Comparison of ENCODE assay signal across 1 cellular context in the genomic region with DNA sequence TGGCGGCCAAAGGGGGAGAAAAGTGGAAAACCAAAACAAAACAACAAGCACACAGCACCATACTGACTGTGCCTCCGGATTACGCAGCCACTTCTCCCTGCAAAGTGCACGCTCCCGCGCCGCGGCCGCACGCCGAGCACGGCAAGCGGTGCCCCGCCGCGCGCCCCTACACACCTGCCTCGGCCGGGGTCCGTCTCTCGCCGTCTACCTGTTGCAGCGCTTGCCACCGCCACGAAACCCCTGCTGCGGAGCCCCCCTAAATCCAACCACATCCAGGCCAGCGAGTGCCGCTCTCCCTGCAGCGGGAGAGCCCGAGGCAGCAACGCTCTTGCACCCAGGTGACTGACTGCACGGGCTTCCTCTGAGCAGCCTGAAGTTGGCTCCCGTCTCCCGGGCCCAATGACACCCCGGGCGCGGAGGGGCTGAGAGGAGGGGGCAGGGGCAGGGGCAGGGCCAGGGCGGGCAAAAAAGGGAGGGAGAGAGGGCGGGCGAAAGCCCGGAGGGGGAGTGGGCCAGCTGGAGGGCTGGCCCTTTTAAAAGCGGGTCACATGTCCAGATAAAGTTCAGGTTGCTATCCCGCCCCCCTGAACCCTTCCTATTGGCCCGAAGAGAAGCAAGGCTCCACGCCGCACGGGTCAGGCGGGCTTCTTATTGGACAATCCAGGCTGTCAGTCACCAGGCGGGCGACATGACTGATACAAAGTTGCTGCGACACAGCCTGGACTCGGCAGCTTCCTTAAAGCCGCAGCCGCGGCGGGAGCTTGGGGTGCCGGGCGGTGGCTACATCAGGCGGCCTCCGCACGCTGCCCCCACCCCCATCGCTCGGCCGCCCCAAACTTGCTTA.
A peak's percentile ranks its signal among the peaks of the same experiment; 100 is the strongest.
TF ChIP-seq lines count a peak whose summit lies in the region.

Gene NR3C2 (minus strand): TSS at position 429 of the 844 bp plus-strand sequence.

TF ChIP-seq in HepG2, 621 proteins besides CTCF, POLR2A, EP300 and RAD21 (continued from another document):
- TF ChIP-seq CAMTA2 (CRISPR knock-in tag; IDR thresholded peaks at IDR 0.05; ENCODE audit: borderline replicate concordance) (peak; percentile 50; the same call in 1 of the 2 replicates), PITX1 (CRISPR knock-in tag; IDR thresholded peaks at IDR 0.05) (0 out of 2 replicates have a peak, but pooled peaks have one; percentile 12), ZNF598 (CRISPR knock-in tag; IDR thresholded peaks at IDR 0.05; ENCODE audit: borderline replicate concordance) (peak; percentile 36; the same call in 1 of the 2 replicates), ZNF383 (CRISPR knock-in tag; IDR thresholded peaks at IDR 0.05; ENCODE audit: borderline replicate concordance) (no peak), ZNF331 (CRISPR knock-in tag; IDR thresholded peaks at IDR 0.05) (no peak), RAD51 (IDR thresholded peaks at IDR 0.05; ENCODE audit: borderline replicate concordance) (0 out of 2 replicates have a peak, but pooled peaks have one; percentile 24), SRF (IDR thresholded peaks at IDR 0.05; ENCODE audit: low read depth, low read length) (no peak), FOXM1 (CRISPR knock-in tag; IDR thresholded peaks at IDR 0.05) (no peak), ZNF547 (CRISPR knock-in tag; IDR thresholded peaks at IDR 0.05) (peak; percentile 70; the same call in 1 of the 2 replicates), ZNF766 (CRISPR knock-in tag; IDR thresholded peaks at IDR 0.05; ENCODE audit: borderline replicate concordance) (0 out of 2 replicates have a peak, but pooled peaks have one; percentile 44), HDAC2 (CRISPR knock-in tag; IDR thresholded peaks at IDR 0.05) (no peak), DRAP1 (CRISPR knock-in tag; IDR thresholded peaks at IDR 0.05) (peak; percentile 94), MAFK (conservative IDR thresholded peaks at IDR 0.05 in 1 of 2, IDR thresholded peaks at IDR 0.05 in 1 of 2; ENCODE audit: low read length in 2 of 2) (no peak), ZFX (CRISPR knock-in tag; IDR thresholded peaks at IDR 0.05; ENCODE audit: low read depth) (peak; percentile 62), ARNT2 (CRISPR knock-in tag; IDR thresholded peaks at IDR 0.05; ENCODE audit: low read depth) (0 out of 2 replicates have a peak, but pooled peaks have one; percentile 21), TARDBP (CRISPR knock-in tag; IDR thresholded peaks at IDR 0.05) (no peak), GATAD2A (CRISPR knock-in tag; IDR thresholded peaks at IDR 0.05) (0 out of 2 replicates have a peak, but pooled peaks have one; percentile 9), BORCS8-MEF2B (CRISPR knock-in tag; IDR thresholded peaks at IDR 0.05) (no peak), ZSCAN25 (CRISPR knock-in tag; IDR thresholded peaks at IDR 0.05) (peak; percentile 62), TFDP1 (CRISPR knock-in tag; IDR thresholded peaks at IDR 0.05; ENCODE audit: borderline replicate concordance) (peak; percentile 18; the same call in 1 of the 2 replicates), TFDP2 (CRISPR knock-in tag; IDR thresholded peaks at IDR 0.05) (no peak), ZNF772 (CRISPR knock-in tag; IDR thresholded peaks at IDR 0.05) (no peak), ZNF777 (CRISPR knock-in tag; IDR thresholded peaks at IDR 0.05) (peak; percentile 52), SAFB2 (CRISPR knock-in tag; IDR thresholded peaks at IDR 0.05; ENCODE audit: borderline replicate concordance, low read depth) (peak; percentile 24; the same call in 1 of the 2 replicates), ZNF577 (CRISPR knock-in tag; IDR thresholded peaks at IDR 0.05; ENCODE audit: borderline replicate concordance, low read depth) (no peak), RFXAP (CRISPR knock-in tag; IDR thresholded peaks at IDR 0.05; ENCODE audit: borderline replicate concordance) (0 out of 2 replicates have a peak, but pooled peaks have one; percentile 43), DMAP1 (CRISPR knock-in tag; IDR thresholded peaks at IDR 0.05) (peak; percentile 30; the same call in 1 of the 2 replicates), ZNF20 (CRISPR knock-in tag; IDR thresholded peaks at IDR 0.05) (no peak), KDM5A (IDR thresholded peaks at IDR 0.05; ENCODE audit: borderline replicate concordance, low read length) (no peak), AHR (CRISPR knock-in tag; IDR thresholded peaks at IDR 0.05) (0 out of 2 replicates have a peak, but pooled peaks have one; percentile 22), POGZ (CRISPR knock-in tag; IDR thresholded peaks at IDR 0.05) (peak; percentile 65), ZEB1 (IDR thresholded peaks at IDR 0.05; ENCODE audit: insufficient replicate concordance, low read depth) (peak; percentile 80), MXI1 (IDR thresholded peaks at IDR 0.05; ENCODE audit: borderline replicate concordance, low read depth, low read length) (peak; percentile 44; the same call in 1 of the 3 replicates), TGIF2 (CRISPR knock-in tag; IDR thresholded peaks at IDR 0.05) (0 out of 2 replicates have a peak, but pooled peaks have one; percentile 0), RFXANK (CRISPR knock-in tag; IDR thresholded peaks at IDR 0.05) (no peak), FOSL1 (CRISPR knock-in tag; IDR thresholded peaks at IDR 0.05; ENCODE audit: borderline replicate concordance) (no peak), ATF1 (CRISPR knock-in tag; IDR thresholded peaks at IDR 0.05) (peak; percentile 68; the same call in 1 of the 2 replicates)
- TF ChIP-seq, protein P1, sequence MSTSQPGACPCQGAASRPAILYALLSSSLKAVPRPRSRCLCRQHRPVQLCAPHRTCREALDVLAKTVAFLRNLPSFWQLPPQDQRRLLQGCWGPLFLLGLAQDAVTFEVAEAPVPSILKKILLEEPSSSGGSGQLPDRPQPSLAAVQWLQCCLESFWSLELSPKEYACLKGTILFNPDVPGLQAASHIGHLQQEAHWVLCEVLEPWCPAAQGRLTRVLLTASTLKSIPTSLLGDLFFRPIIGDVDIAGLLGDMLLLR (CRISPR knock-in tag; IDR thresholded peaks at IDR 0.05), result 0 out of 2 replicates have a peak, but pooled peaks have one; percentile 26
- TF ChIP-seq, protein P2, sequence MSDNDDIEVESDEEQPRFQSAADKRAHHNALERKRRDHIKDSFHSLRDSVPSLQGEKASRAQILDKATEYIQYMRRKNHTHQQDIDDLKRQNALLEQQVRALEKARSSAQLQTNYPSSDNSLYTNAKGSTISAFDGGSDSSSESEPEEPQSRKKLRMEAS (IDR thresholded peaks at IDR 0.05), result peak; percentile 42
- TF ChIP-seq, protein P3, sequence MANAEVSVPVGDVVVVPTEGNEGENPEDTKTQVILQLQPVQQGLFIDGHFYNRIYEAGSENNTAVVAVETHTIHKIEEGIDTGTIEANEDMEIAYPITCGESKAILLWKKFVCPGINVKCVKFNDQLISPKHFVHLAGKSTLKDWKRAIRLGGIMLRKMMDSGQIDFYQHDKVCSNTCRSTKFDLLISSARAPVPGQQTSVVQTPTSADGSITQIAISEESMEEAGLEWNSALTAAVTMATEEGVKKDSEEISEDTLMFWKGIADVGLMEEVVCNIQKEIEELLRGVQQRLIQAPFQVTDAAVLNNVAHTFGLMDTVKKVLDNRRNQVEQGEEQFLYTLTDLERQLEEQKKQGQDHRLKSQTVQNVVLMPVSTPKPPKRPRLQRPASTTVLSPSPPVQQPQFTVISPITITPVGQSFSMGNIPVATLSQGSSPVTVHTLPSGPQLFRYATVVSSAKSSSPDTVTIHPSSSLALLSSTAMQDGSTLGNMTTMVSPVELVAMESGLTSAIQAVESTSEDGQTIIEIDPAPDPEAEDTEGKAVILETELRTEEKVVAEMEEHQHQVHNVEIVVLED (CRISPR knock-in tag; IDR thresholded peaks at IDR 0.05; ENCODE audit: borderline replicate concordance), result peak; percentile 54
- TF ChIP-seq, protein P4, sequence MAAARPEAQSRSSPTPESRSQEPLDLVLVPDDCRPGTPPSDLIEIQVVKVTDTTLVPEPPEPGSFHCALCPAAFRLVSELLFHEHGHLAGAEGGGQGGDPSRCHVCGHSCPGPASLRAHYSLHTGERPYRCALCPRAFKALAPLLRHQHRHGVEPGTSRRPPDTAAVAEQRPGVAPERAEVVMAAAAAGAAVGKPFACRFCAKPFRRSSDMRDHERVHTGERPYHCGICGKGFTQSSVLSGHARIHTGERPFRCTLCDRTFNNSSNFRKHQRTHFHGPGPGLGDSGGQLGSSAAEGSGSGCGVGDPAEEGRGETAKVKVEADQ (CRISPR knock-in tag; IDR thresholded peaks at IDR 0.05; ENCODE audit: borderline replicate concordance), result peak; percentile 68; the same call in 1 of the 2 replicates
- TF ChIP-seq, protein P5, sequence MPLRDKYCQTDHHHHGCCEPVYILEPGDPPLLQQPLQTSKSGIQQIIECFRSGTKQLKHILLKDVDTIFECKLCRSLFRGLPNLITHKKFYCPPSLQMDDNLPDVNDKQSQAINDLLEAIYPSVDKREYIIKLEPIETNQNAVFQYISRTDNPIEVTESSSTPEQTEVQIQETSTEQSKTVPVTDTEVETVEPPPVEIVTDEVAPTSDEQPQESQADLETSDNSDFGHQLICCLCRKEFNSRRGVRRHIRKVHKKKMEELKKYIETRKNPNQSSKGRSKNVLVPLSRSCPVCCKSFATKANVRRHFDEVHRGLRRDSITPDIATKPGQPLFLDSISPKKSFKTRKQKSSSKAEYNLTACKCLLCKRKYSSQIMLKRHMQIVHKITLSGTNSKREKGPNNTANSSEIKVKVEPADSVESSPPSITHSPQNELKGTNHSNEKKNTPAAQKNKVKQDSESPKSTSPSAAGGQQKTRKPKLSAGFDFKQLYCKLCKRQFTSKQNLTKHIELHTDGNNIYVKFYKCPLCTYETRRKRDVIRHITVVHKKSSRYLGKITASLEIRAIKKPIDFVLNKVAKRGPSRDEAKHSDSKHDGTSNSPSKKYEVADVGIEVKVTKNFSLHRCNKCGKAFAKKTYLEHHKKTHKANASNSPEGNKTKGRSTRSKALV (CRISPR knock-in tag; IDR thresholded peaks at IDR 0.05), result 0 out of 2 replicates have a peak, but pooled peaks have one; percentile 4
- TF ChIP-seq, protein P6, sequence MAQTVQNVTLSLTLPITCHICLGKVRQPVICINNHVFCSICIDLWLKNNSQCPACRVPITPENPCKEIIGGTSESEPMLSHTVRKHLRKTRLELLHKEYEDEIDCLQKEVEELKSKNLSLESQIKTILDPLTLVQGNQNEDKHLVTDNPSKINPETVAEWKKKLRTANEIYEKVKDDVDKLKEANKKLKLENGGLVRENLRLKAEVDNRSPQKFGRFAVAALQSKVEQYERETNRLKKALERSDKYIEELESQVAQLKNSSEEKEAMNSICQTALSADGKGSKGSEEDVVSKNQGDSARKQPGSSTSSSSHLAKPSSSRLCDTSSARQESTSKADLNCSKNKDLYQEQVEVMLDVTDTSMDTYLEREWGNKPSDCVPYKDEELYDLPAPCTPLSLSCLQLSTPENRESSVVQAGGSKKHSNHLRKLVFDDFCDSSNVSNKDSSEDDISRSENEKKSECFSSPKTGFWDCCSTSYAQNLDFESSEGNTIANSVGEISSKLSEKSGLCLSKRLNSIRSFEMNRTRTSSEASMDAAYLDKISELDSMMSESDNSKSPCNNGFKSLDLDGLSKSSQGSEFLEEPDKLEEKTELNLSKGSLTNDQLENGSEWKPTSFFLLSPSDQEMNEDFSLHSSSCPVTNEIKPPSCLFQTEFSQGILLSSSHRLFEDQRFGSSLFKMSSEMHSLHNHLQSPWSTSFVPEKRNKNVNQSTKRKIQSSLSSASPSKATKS (CRISPR knock-in tag; IDR thresholded peaks at IDR 0.05), result no peak
